ENCODE assay signal across 1 cellular context in the genomic region with DNA sequence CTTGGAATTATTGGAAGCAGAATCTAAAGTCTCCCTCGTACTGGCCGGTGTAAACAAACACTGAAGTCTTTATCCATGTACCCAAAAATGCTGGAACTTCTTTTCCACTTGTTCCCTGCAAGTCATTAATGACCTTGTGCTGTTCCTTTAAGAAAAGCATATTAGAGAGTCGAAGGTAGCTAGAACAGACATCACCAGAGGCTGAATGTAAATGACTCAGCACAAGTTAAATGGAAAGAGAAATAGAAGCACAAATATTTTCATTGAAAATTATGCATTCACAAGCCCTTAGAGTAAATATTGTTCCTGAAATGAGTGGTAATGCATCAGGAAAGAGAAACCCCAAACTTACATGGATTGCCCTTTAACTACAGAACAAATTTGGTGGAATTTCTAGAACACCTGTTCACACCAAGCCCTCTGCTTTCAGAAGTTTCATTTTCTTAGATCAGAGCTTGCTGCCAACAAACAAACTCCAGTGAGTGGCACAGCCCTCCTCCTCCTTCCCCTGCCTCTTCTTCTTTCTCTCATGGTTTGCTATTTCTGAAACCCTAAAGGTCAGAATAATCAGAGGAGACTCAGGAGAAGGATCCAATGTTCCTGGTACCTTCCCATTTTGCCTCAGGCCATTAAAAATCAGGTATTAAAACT.
TF ChIP-seq lines count a peak whose summit lies in the region.

No MANE protein-coding gene starts in this region.

TF ChIP-seq in SK-N-SH treated with all-trans-retinoic acid at 6 μM for 48 hours, 23 proteins besides CTCF, POLR2A, EP300 and RAD21 (continued from another document):
- TF ChIP-seq, protein P1, sequence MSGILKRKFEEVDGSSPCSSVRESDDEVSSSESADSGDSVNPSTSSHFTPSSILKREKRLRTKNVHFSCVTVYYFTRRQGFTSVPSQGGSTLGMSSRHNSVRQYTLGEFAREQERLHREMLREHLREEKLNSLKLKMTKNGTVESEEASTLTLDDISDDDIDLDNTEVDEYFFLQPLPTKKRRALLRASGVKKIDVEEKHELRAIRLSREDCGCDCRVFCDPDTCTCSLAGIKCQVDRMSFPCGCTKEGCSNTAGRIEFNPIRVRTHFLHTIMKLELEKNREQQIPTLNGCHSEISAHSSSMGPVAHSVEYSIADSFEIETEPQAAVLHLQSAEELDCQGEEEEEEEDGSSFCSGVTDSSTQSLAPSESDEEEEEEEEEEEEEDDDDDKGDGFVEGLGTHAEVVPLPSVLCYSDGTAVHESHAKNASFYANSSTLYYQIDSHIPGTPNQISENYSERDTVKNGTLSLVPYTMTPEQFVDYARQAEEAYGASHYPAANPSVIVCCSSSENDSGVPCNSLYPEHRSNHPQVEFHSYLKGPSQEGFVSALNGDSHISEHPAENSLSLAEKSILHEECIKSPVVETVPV (CRISPR knock-in tag; IDR thresholded peaks at IDR 0.05), result no peak
- TF ChIP-seq, protein P2, sequence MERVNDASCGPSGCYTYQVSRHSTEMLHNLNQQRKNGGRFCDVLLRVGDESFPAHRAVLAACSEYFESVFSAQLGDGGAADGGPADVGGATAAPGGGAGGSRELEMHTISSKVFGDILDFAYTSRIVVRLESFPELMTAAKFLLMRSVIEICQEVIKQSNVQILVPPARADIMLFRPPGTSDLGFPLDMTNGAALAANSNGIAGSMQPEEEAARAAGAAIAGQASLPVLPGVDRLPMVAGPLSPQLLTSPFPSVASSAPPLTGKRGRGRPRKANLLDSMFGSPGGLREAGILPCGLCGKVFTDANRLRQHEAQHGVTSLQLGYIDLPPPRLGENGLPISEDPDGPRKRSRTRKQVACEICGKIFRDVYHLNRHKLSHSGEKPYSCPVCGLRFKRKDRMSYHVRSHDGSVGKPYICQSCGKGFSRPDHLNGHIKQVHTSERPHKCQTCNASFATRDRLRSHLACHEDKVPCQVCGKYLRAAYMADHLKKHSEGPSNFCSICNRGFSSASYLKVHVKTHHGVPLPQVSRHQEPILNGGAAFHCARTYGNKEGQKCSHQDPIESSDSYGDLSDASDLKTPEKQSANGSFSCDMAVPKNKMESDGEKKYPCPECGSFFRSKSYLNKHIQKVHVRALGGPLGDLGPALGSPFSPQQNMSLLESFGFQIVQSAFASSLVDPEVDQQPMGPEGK (CRISPR knock-in tag; IDR thresholded peaks at IDR 0.05; ENCODE audit: borderline replicate concordance), result no peak
- TF ChIP-seq ESRRG (CRISPR knock-in tag; IDR thresholded peaks at IDR 0.05) (no peak), CSDC2 (CRISPR knock-in tag; IDR thresholded peaks at IDR 0.05) (no peak), RARB (CRISPR knock-in tag; IDR thresholded peaks at IDR 0.05) (no peak), ZFP3 (CRISPR knock-in tag; IDR thresholded peaks at IDR 0.05) (no peak), ZC3H10 (CRISPR knock-in tag; IDR thresholded peaks at IDR 0.05) (no peak), TCF4 (CRISPR knock-in tag; IDR thresholded peaks at IDR 0.05; ENCODE audit: borderline replicate concordance) (no peak)
- TF ChIP-seq, protein P3, sequence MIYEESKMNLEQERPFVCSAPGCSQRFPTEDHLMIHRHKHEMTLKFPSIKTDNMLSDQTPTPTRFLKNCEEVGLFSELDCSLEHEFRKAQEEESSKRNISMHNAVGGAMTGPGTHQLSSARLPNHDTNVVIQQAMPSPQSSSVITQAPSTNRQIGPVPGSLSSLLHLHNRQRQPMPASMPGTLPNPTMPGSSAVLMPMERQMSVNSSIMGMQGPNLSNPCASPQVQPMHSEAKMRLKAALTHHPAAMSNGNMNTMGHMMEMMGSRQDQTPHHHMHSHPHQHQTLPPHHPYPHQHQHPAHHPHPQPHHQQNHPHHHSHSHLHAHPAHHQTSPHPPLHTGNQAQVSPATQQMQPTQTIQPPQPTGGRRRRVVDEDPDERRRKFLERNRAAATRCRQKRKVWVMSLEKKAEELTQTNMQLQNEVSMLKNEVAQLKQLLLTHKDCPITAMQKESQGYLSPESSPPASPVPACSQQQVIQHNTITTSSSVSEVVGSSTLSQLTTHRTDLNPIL (CRISPR knock-in tag; IDR thresholded peaks at IDR 0.05; ENCODE audit: low read depth), result no peak
TF ChIP-seq in SK-N-SH treated with all-trans-retinoic acid at 6 μM for 48 hours: peak in this region for 0.
